In the genomic region with DNA sequence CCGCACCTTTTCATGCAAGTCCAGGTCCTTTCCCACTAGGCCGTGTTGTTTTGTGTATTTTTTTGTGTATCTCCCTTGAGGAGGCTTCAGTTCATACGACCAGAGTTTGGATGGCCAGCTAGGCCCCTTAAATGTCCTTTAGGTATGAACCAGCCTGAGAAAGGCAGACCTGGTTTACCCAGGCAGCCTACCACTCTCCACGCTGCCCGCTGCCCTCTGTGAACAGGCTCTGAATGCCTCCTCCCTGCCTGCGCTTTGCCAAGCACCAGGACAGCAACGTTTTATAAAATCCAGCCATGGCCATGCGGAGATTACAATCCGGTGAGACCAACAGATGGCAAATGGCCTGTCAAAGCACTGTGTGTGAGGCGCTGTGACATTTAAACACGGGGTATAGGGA, we compare ENCODE assay signal across 8 cellular contexts. TPM values are rescaled to one million over a fixed set of nuclear protein-coding genes. Genes with fewer than 3 reads are reported as not detected.
DNase-seq lines count a peak whose midpoint lies in the region; ATAC-seq and TF ChIP-seq lines count a peak whose summit lies in the region.

No MANE protein-coding gene starts in this region.

- H3K27ac ChIP-seq in angular gyrus (ENCODE audit: low read depth, low read length) (peak overlapping the region; percentile 62), mesodermal cell (ENCODE audit: low read depth, low read length, severe bottlenecking) (no peak overlapping the region), transverse colon (peak overlapping the region; percentile 93 to 97 (median 94))

- peaks cover 38% of the 10 kb centered on the region for H3K4me1 Mint-ChIP-seq in activated naive CD4-positive, alpha-beta T cell treated with anti-CD3 and anti-CD28 coated beads, Interleukin-2, amount 10 ng/mL, durations not matched to agents 7 days and 5 days

- H3K9me3 Mint-ChIP-seq in activated naive CD4-positive, alpha-beta T cell treated with anti-CD3 and anti-CD28 coated beads, Interleukin-2, amount 10 ng/mL, durations not matched to agents 7 days and 5 days: peaks cover 5% of the 10 kb centered on the region

- intact Hi-C loops in transverse colon (cut with DNase I; ENCODE audit: low total_unique reads): no loop called here

- no peak for ATAC-seq in GM19328 (IDR thresholded peaks at IDR 0.05; ENCODE audit: unreplicated experiment)
- no peak for ATAC-seq in GM21526 (IDR thresholded peaks at IDR 0.05; ENCODE audit: low FRiP score, unreplicated experiment)

- TF ChIP-seq POLR2A in transverse colon (IDR thresholded peaks at IDR 0.05): no peak

- in situ Hi-C loops in transverse colon (cut with MboI; ENCODE audit: low pct_ligation_motif_present in 1 of 4, low pct_unique_long_range_greater_than_20kb in 1 of 4, low sequenced_read_pairs in 3 of 4): loop anchor here in 2 of 4 donors (10.0 to 25.0 kb wide), 2 partner anchors 158 to 170 kb away; no protein-coding TSS in a partner anchor

- peak in 1 of 5 experiments; percentile 0 for TF ChIP-seq CTCF in transverse colon (IDR thresholded peaks at IDR 0.05)
- TF ChIP-seq CTCF in GM20000 (IDR thresholded peaks at IDR 0.05; ENCODE audit: extremely low read depth, missing control alignments): no peak

- no peaks in the 10 kb centered on the region for H3K27me3 ChIP-seq in transverse colon

- peak overlapping the region; percentile 8 for H3K4me3 ChIP-seq in mesodermal cell (ENCODE audit: extremely low read depth, insufficient read depth, low read length, poor library complexity, severe bottlenecking)
- peak overlapping the region in 3 of 4 donors; percentile 80 to 93 (median 84) for H3K4me3 ChIP-seq in transverse colon

- peak overlapping the region; percentile 72 for H3K4me3 Mint-ChIP-seq in activated naive CD4-positive, alpha-beta T cell treated with anti-CD3 and anti-CD28 coated beads, Interleukin-2, amount 10 ng/mL, durations not matched to agents 7 days and 5 days

- WGBS in mesodermal cell (ENCODE audit: insufficient coverage in 2 of 2), 2 experiments: 87 to 92% methylated on average over 8 of the region's 11 CpGs
- WGBS in transverse colon (ENCODE audit: low coverage in 1 of 2), 2 donors: 82 to 90% methylated on average over 10 to 11 of the region's 11 CpGs

- no peaks in the 10 kb centered on the region for H3K36me3 Mint-ChIP-seq in activated naive CD4-positive, alpha-beta T cell treated with anti-CD3 and anti-CD28 coated beads, Interleukin-2, amount 10 ng/mL, durations not matched to agents 7 days and 5 days

- H3K27ac Mint-ChIP-seq in activated naive CD4-positive, alpha-beta T cell treated with anti-CD3 and anti-CD28 coated beads, Interleukin-2, amount 10 ng/mL, durations not matched to agents 7 days and 5 days: no peak overlapping the region

- H3K4me1 ChIP-seq in mesodermal cell (ENCODE audit: control insufficient read depth, insufficient read depth, low read length, poor library complexity, severe bottlenecking) (peaks cover 20% of the 10 kb centered on the region), transverse colon (peaks cover 5 to 45% (median 37%) of the 10 kb centered on the region in 4 donors)

- H3K36me3 ChIP-seq in mesodermal cell (ENCODE audit: control insufficient read depth, insufficient read depth, low read length) (peaks cover 6% of the 10 kb centered on the region), transverse colon (no peaks in the 10 kb centered on the region)

- no peak for TF ChIP-seq EP300 in transverse colon (IDR thresholded peaks at IDR 0.05; ENCODE audit: low read depth)

- peaks cover 28% of the 10 kb centered on the region for H3K27me3 Mint-ChIP-seq in activated naive CD4-positive, alpha-beta T cell treated with anti-CD3 and anti-CD28 coated beads, Interleukin-2, amount 10 ng/mL, durations not matched to agents 7 days and 5 days

- DNase-seq in activated naive CD4-positive, alpha-beta T cell treated with anti-CD3 and anti-CD28 coated beads, Interleukin-2, amount 10 ng/mL, durations not matched to agents 7 days and 5 days: no peak
- no peak for DNase-seq in activated naive CD4-positive, alpha-beta T cell treated with anti-CD3 and anti-CD28 coated beads, Interleukin-2, amount 50 U/mL, for 16 hours
- DNase-seq in transverse colon: no peak
- DNase-seq in GM20000 (ENCODE audit: low spot score): no peak

- H3K9me3 ChIP-seq in mesodermal cell (ENCODE audit: control insufficient read depth, low read length): no peaks in the 10 kb centered on the region
- H3K9me3 ChIP-seq in transverse colon: no peaks in the 10 kb centered on the region

- CTCF ChIA-PET in activated naive CD4-positive, alpha-beta T cell treated with anti-CD3 and anti-CD28 coated beads, Interleukin-2, amount 10 ng/mL, durations not matched to agents 7 days and 5 days (lab: Charles Lee): interaction anchor here (0.5 to 3.7 kb wide), 22 partner anchors 10 to 687 kb away, joined by 3 to 27 read pairs (median 4); partner anchors contain the start of gene FAF2

RNA-seq across cellular contexts. Expression of gene CLTB, which starts 0.6 kb away (rescaled TPM):
- 53.1 TPM for polyA plus RNA-seq in mesodermal cell (2013, experiment 1 of 2)
- polyA plus RNA-seq in mesodermal cell (2013, experiment 2 of 2): 44.4 TPM
- total RNA-seq in transverse colon: 100 to 1,000 TPM; 167 to 272 (median 265) TPM

RNA-seq across cellular contexts. Expression of gene HIGD2A, which starts 28.4 kb away (rescaled TPM):
- polyA plus RNA-seq in mesodermal cell (2013, experiment 1 of 2): 134 TPM
- 111 TPM for polyA plus RNA-seq in mesodermal cell (2013, experiment 2 of 2)
- 100 to 1,000 TPM; 158 to 320 (median 207) TPM for total RNA-seq in transverse colon

RNA-seq across cellular contexts. Expression of gene NOP16, which starts 28.6 kb away (rescaled TPM):
- polyA plus RNA-seq in mesodermal cell (2013, experiment 1 of 2): 16.4 TPM
- polyA plus RNA-seq in mesodermal cell (2013, experiment 2 of 2): 16.6 TPM
- 10 to 100 TPM in 1 of 4 donors, 1 to 10 TPM in 3; 1.8 to 12.7 (median 8.5) TPM for total RNA-seq in transverse colon

RNA-seq across cellular contexts. Expression of gene FAF2, which starts 31.2 kb away (rescaled TPM):
- 39.4 TPM for polyA plus RNA-seq in mesodermal cell (2013, experiment 1 of 2)
- polyA plus RNA-seq in mesodermal cell (2013, experiment 2 of 2): 37.1 TPM
- total RNA-seq in transverse colon: 10 to 100 TPM in 3 of 4 donors, 1 to 10 TPM in 1; 3.8 to 32.4 (median 26.5) TPM

RNA-seq across cellular contexts. Expression of gene ARL10, which starts 51.7 kb away (rescaled TPM):
- 13.5 TPM for polyA plus RNA-seq in mesodermal cell (2013, experiment 1 of 2)
- polyA plus RNA-seq in mesodermal cell (2013, experiment 2 of 2): 12.1 TPM
- total RNA-seq in transverse colon: 1 to 10 TPM; 1.1 to 4.9 (median 2.6) TPM
